Comparison of ENCODE assay signal across 19 cellular contexts in genomic region chr18:79411614-79412526, GRCh38. TPM values are rescaled to one million over a fixed set of nuclear protein-coding genes. Genes with fewer than 3 reads are reported as not detected.
DNase-seq lines count a peak whose midpoint lies in the region; ATAC-seq and TF ChIP-seq lines count a peak whose summit lies in the region.
"Had no signal": no experiment of that assay in that cellular context is flagged by ENCODE, and none has a peak within 500 bp of the region (broad histone marks: within the 10 kb centered on the region; RNA-seq: fewer than 3 reads in every experiment).

No MANE protein-coding gene starts in this region.

- peaks cover 35% of the 10 kb centered on the region for H3K4me1 Mint-ChIP-seq in activated CD8-positive, alpha-beta T cell treated with anti-CD3 and anti-CD28 coated beads for 36 hours (ENCODE audit: low read depth)

- H3K27ac Mint-ChIP-seq in activated CD8-positive, alpha-beta T cell treated with anti-CD3 and anti-CD28 coated beads for 36 hours = no peak overlapping the region

- H3K4me3 Mint-ChIP-seq in activated CD8-positive, alpha-beta T cell treated with anti-CD3 and anti-CD28 coated beads for 36 hours = no peak overlapping the region
- H3K4me3 Mint-ChIP-seq: activated naive CD8-positive, alpha-beta T cell treated with anti-CD3 and anti-CD28 coated beads, Interleukin-2, amount 50 U/mL, for 24 hours; activated T-helper 17 cell treated with anti-CD3 and anti-CD28 coated beads, Interleukin-2, amount 50 U/mL, for 72 hours had no signal

- H3K9me3 ChIP-seq in cardiac muscle cell (ENCODE audit: low read depth) (no peaks in the 10 kb centered on the region), mucosa of descending colon (no peaks in the 10 kb centered on the region)
- H3K9me3 ChIP-seq: breast epithelium, HAP-1, heart right ventricle, upper lobe of left lung had no signal

- no peak overlapping the region for H3K4me3 ChIP-seq in cardiac muscle cell
- no peak overlapping the region for H3K4me3 ChIP-seq in mucosa of descending colon
- H3K4me3 ChIP-seq: breast epithelium, HAP-1, heart right ventricle, upper lobe of left lung had no signal

- no peaks in the 10 kb centered on the region for H3K36me3 ChIP-seq in cardiac muscle cell
- H3K36me3 ChIP-seq in mucosa of descending colon (ENCODE audit: low read depth) = no peaks in the 10 kb centered on the region
- H3K36me3 ChIP-seq: breast epithelium had no signal

- H3K27ac ChIP-seq in cardiac muscle cell = peak overlapping the region; percentile 54
- H3K27ac ChIP-seq: breast epithelium, heart right ventricle, upper lobe of left lung had no signal

- peaks cover 13% of the 10 kb centered on the region for H3K4me1 ChIP-seq in cardiac muscle cell (ENCODE audit: low read depth)
- no peaks in the 10 kb centered on the region for H3K4me1 ChIP-seq in mucosa of descending colon (ENCODE audit: low read depth)
- H3K4me1 ChIP-seq: breast epithelium, HAP-1 had no signal

- DNase-seq in ELF-1 (ENCODE audit: low read depth, low spot score) (peak; percentile 15), NCI-H2171 (lab: John Stamatoyannopoulos, UW) (peak; percentile 54), cardiac muscle cell (ENCODE audit: low read depth in 1 of 2, low spot score in 1 of 2) (no peak), mucosa of descending colon (peak in 2 of 3 donors; percentile 16 to 45), AML-193 (lab: John Stamatoyannopoulos, UW) (no peak), GM19240 (ENCODE audit: insufficient read length, low spot score) (no peak)
- DNase-seq in activated CD8-positive, alpha-beta T cell treated with anti-CD3 and anti-CD28 coated beads for 36 hours = no peak
- DNase-seq: activated CD4-positive, CD25-positive, alpha-beta regulatory T cell; activated CD8-positive, alpha-beta memory T cell treated with anti-CD3 and anti-CD28 coated beads for 24 hours; activated naive CD8-positive, alpha-beta T cell treated with anti-CD3 and anti-CD28 coated beads, Interleukin-2, amount 50 U/mL, for 24 hours; heart right ventricle; NCI-H2029 treated with DMSO at 0.1 percent for 48 hours; occipital lobe; OCI-M1; SIG-M5 had no signal

- intact Hi-C loops in mucosa of descending colon (cut with DNase I, micrococcal nuclease) = no loop called here
- intact Hi-C loops in activated CD8-positive, alpha-beta T cell treated with anti-CD3 and anti-CD28 coated beads for 36 hours (cut with micrococcal nuclease) = no loop called here

- no peaks in the 10 kb centered on the region for H3K9me3 Mint-ChIP-seq in activated CD8-positive, alpha-beta T cell treated with anti-CD3 and anti-CD28 coated beads for 36 hours
- H3K9me3 Mint-ChIP-seq: activated naive CD8-positive, alpha-beta T cell treated with anti-CD3 and anti-CD28 coated beads, Interleukin-2, amount 50 U/mL, for 24 hours; activated T-helper 17 cell treated with anti-CD3 and anti-CD28 coated beads, Interleukin-2, amount 50 U/mL, for 72 hours had no signal

- CTCF ChIA-PET in activated CD8-positive, alpha-beta T cell treated with anti-CD3 and anti-CD28 coated beads for 36 hours (lab: Charles Lee) = no interaction called here

- TF ChIP-seq CTCF in cardiac muscle cell (IDR thresholded peaks at IDR 0.05; ENCODE audit: low read depth, low read length) (no peak), mucosa of descending colon (IDR thresholded peaks at IDR 0.05) (no peak)
- no peak for TF ChIP-seq CTCF in activated CD8-positive, alpha-beta T cell treated with anti-CD3 and anti-CD28 coated beads for 36 hours (IDR thresholded peaks at IDR 0.05)

- H3K36me3 Mint-ChIP-seq in activated CD8-positive, alpha-beta T cell treated with anti-CD3 and anti-CD28 coated beads for 36 hours (ENCODE audit: low read depth) = peaks cover 54% of the 10 kb centered on the region

- ATAC-seq in mucosa of descending colon = no peak
- ATAC-seq in activated CD8-positive, alpha-beta T cell treated with anti-CD3 and anti-CD28 coated beads for 36 hours = no peak
- ATAC-seq: activated naive CD8-positive, alpha-beta T cell treated with anti-CD3 and anti-CD28 coated beads, Interleukin-2, amount 50 U/mL, for 24 hours; activated T-helper 17 cell treated with anti-CD3 and anti-CD28 coated beads, Interleukin-2, amount 50 U/mL, for 72 hours had no signal

- no peaks in the 10 kb centered on the region for H3K27me3 ChIP-seq in cardiac muscle cell
- H3K27me3 ChIP-seq: breast epithelium, heart right ventricle, upper lobe of left lung had no signal

- H3K27me3 Mint-ChIP-seq in activated CD8-positive, alpha-beta T cell treated with anti-CD3 and anti-CD28 coated beads for 36 hours = no peaks in the 10 kb centered on the region
- H3K27me3 Mint-ChIP-seq: activated naive CD8-positive, alpha-beta T cell treated with anti-CD3 and anti-CD28 coated beads, Interleukin-2, amount 50 U/mL, for 24 hours; activated T-helper 17 cell treated with anti-CD3 and anti-CD28 coated beads, Interleukin-2, amount 50 U/mL, for 72 hours had no signal

- POLR2A ChIA-PET in activated CD8-positive, alpha-beta T cell treated with anti-CD3 and anti-CD28 coated beads for 36 hours (lab: Charles Lee) = no interaction called here

RNA-seq across cellular contexts. Expression of gene NFATC1, which starts 16.1 kb away (rescaled TPM):
- total RNA-seq in cardiac muscle cell (7.5 and 10.8 TPM in 2 replicates), mucosa of descending colon (10 to 100 TPM in 1 of 3 donors, 1 to 10 TPM in 2; 2.9 to 12.9 (median 4.6) TPM)
- 11.7 and 19.0 TPM in 2 replicates for polyA plus RNA-seq in cardiac muscle cell
- total RNA-seq in activated CD8-positive, alpha-beta T cell treated with anti-CD3 and anti-CD28 coated beads for 36 hours = 10 to 100 TPM; 97.2 to 98.3 TPM

Comparison
In these comparisons a context has a peak if more than half of its experiments do, and no peak if none do; other contexts are left out.
1. DNase-seq: peak in ELF-1 (single experiment), NCI-H2171 (single experiment) and mucosa of descending colon (2 of 3); none in cardiac muscle cell (0 of 2), AML-193 (0 of 2), GM19240 (single experiment) and activated CD8-positive, alpha-beta T cell treated with anti-CD3 and anti-CD28 coated beads for 36 hours (single experiment).